ENCODE assay signal across 1 cellular context in the genomic region with DNA sequence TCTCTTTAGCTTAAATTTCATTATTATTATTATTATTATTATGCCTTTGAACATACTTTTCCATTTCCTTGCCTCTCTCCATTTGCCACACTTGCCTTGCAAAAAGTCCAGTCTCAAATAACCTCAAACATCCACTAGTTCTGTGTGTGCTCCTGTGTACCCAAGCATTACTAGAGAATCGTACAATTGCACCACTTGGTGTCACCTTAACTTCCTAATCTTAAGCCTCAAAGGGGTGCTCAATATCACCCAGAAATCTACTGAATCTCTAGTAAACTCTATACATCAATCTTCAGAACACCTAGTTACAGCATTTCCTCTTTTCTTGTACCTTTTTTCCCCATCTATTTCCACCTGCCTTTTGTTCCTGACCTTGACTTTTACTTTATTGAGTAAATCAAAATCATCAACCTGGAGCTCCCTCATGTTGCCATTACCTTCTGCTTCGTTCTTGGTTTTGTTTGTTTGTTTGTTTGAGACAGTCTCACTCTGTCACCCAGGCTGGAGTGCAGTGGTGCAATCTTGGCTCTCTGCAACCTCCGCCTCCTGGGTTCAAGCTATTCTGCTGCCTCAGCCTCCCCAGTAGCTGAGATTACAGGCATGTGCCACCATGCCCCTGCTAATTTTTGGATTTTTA.
A peak's percentile ranks its signal among the peaks of the same experiment; 100 is the strongest.
TF ChIP-seq lines count a peak whose summit lies in the region.

No MANE protein-coding gene starts in this region.

TF ChIP-seq in HepG2, 621 proteins besides CTCF, POLR2A, EP300 and RAD21:
- TF ChIP-seq ZNF335 (CRISPR knock-in tag; IDR thresholded peaks at IDR 0.05) (0 out of 2 replicates have a peak, but pooled peaks have one; percentile 14), ISX (CRISPR knock-in tag; conservative IDR thresholded peaks at IDR 0.05) (0 out of 2 replicates have a peak, but pooled peaks have one; percentile 34), KDM5A (IDR thresholded peaks at IDR 0.05; ENCODE audit: borderline replicate concordance, low read length) (no peak), BCL6 (CRISPR knock-in tag; IDR thresholded peaks at IDR 0.05) (peak; percentile 53; the same call in 1 of the 2 replicates), MAF1 (CRISPR knock-in tag; IDR thresholded peaks at IDR 0.05; ENCODE audit: borderline replicate concordance) (0 out of 2 replicates have a peak, but pooled peaks have one; percentile 25), ZNF629 (CRISPR knock-in tag; conservative IDR thresholded peaks at IDR 0.05) (0 out of 2 replicates have a peak, but pooled peaks have one; percentile 12), FLYWCH1 (CRISPR knock-in tag; IDR thresholded peaks at IDR 0.05) (no peak), ZNF143 (CRISPR knock-in tag; IDR thresholded peaks at IDR 0.05) (0 out of 2 replicates have a peak, but pooled peaks have one; percentile 13), TP53 (CRISPR knock-in tag; conservative IDR thresholded peaks at IDR 0.05) (0 out of 2 replicates have a peak, but pooled peaks have one; percentile 18), HOXA5 (CRISPR knock-in tag; IDR thresholded peaks at IDR 0.05) (0 out of 2 replicates have a peak, but pooled peaks have one; percentile 48), FOXA3 (CRISPR knock-in tag; IDR thresholded peaks at IDR 0.05) (0 out of 2 replicates have a peak, but pooled peaks have one; percentile 32), HES4 (CRISPR knock-in tag; IDR thresholded peaks at IDR 0.05; ENCODE audit: borderline replicate concordance) (0 out of 2 replicates have a peak, but pooled peaks have one; percentile 23), SIN3A (IDR thresholded peaks at IDR 0.05; ENCODE audit: borderline replicate concordance, low read depth, low read length) (no peak)
- TF ChIP-seq, protein P1, sequence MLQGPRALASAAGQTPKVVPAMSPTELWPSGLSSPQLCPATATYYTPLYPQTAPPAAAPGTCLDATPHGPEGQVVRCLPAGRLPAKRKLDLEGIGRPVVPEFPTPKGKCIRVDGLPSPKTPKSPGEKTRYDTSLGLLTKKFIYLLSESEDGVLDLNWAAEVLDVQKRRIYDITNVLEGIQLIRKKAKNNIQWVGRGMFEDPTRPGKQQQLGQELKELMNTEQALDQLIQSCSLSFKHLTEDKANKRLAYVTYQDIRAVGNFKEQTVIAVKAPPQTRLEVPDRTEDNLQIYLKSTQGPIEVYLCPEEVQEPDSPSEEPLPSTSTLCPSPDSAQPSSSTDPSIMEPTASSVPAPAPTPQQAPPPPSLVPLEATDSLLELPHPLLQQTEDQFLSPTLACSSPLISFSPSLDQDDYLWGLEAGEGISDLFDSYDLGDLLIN (CRISPR knock-in tag; IDR thresholded peaks at IDR 0.05; ENCODE audit: borderline replicate concordance): 0 out of 2 replicates have a peak, but pooled peaks have one; percentile 37
- TF ChIP-seq, protein P2, sequence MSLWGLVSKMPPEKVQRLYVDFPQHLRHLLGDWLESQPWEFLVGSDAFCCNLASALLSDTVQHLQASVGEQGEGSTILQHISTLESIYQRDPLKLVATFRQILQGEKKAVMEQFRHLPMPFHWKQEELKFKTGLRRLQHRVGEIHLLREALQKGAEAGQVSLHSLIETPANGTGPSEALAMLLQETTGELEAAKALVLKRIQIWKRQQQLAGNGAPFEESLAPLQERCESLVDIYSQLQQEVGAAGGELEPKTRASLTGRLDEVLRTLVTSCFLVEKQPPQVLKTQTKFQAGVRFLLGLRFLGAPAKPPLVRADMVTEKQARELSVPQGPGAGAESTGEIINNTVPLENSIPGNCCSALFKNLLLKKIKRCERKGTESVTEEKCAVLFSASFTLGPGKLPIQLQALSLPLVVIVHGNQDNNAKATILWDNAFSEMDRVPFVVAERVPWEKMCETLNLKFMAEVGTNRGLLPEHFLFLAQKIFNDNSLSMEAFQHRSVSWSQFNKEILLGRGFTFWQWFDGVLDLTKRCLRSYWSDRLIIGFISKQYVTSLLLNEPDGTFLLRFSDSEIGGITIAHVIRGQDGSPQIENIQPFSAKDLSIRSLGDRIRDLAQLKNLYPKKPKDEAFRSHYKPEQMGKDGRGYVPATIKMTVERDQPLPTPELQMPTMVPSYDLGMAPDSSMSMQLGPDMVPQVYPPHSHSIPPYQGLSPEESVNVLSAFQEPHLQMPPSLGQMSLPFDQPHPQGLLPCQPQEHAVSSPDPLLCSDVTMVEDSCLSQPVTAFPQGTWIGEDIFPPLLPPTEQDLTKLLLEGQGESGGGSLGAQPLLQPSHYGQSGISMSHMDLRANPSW (CRISPR knock-in tag; IDR thresholded peaks at IDR 0.05; ENCODE audit: borderline replicate concordance): 0 out of 2 replicates have a peak, but pooled peaks have one; percentile 3
- TF ChIP-seq, protein P3, sequence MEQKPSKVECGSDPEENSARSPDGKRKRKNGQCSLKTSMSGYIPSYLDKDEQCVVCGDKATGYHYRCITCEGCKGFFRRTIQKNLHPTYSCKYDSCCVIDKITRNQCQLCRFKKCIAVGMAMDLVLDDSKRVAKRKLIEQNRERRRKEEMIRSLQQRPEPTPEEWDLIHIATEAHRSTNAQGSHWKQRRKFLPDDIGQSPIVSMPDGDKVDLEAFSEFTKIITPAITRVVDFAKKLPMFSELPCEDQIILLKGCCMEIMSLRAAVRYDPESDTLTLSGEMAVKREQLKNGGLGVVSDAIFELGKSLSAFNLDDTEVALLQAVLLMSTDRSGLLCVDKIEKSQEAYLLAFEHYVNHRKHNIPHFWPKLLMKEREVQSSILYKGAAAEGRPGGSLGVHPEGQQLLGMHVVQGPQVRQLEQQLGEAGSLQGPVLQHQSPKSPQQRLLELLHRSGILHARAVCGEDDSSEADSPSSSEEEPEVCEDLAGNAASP (CRISPR knock-in tag; IDR thresholded peaks at IDR 0.05; ENCODE audit: borderline replicate concordance): no peak
- TF ChIP-seq, protein P4, sequence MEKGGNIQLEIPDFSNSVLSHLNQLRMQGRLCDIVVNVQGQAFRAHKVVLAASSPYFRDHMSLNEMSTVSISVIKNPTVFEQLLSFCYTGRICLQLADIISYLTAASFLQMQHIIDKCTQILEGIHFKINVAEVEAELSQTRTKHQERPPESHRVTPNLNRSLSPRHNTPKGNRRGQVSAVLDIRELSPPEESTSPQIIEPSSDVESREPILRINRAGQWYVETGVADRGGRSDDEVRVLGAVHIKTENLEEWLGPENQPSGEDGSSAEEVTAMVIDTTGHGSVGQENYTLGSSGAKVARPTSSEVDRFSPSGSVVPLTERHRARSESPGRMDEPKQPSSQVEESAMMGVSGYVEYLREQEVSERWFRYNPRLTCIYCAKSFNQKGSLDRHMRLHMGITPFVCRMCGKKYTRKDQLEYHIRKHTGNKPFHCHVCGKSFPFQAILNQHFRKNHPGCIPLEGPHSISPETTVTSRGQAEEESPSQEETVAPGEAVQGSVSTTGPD (CRISPR knock-in tag; IDR thresholded peaks at IDR 0.05): no peak
- TF ChIP-seq, protein P5, sequence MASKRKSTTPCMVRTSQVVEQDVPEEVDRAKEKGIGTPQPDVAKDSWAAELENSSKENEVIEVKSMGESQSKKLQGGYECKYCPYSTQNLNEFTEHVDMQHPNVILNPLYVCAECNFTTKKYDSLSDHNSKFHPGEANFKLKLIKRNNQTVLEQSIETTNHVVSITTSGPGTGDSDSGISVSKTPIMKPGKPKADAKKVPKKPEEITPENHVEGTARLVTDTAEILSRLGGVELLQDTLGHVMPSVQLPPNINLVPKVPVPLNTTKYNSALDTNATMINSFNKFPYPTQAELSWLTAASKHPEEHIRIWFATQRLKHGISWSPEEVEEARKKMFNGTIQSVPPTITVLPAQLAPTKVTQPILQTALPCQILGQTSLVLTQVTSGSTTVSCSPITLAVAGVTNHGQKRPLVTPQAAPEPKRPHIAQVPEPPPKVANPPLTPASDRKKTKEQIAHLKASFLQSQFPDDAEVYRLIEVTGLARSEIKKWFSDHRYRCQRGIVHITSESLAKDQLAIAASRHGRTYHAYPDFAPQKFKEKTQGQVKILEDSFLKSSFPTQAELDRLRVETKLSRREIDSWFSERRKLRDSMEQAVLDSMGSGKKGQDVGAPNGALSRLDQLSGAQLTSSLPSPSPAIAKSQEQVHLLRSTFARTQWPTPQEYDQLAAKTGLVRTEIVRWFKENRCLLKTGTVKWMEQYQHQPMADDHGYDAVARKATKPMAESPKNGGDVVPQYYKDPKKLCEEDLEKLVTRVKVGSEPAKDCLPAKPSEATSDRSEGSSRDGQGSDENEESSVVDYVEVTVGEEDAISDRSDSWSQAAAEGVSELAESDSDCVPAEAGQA (IDR thresholded peaks at IDR 0.05; ENCODE audit: low read depth): no peak
- TF ChIP-seq, protein P5 (CRISPR knock-in tag; IDR thresholded peaks at IDR 0.05; ENCODE audit: borderline replicate concordance): peak; percentile 17; the same call in 1 of the 2 replicates
- TF ChIP-seq, protein P6, sequence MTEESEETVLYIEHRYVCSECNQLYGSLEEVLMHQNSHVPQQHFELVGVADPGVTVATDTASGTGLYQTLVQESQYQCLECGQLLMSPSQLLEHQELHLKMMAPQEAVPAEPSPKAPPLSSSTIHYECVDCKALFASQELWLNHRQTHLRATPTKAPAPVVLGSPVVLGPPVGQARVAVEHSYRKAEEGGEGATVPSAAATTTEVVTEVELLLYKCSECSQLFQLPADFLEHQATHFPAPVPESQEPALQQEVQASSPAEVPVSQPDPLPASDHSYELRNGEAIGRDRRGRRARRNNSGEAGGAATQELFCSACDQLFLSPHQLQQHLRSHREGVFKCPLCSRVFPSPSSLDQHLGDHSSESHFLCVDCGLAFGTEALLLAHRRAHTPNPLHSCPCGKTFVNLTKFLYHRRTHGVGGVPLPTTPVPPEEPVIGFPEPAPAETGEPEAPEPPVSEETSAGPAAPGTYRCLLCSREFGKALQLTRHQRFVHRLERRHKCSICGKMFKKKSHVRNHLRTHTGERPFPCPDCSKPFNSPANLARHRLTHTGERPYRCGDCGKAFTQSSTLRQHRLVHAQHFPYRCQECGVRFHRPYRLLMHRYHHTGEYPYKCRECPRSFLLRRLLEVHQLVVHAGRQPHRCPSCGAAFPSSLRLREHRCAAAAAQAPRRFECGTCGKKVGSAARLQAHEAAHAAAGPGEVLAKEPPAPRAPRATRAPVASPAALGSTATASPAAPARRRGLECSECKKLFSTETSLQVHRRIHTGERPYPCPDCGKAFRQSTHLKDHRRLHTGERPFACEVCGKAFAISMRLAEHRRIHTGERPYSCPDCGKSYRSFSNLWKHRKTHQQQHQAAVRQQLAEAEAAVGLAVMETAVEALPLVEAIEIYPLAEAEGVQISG (CRISPR knock-in tag; IDR thresholded peaks at IDR 0.05): 0 out of 2 replicates have a peak, but pooled peaks have one; percentile 9
- TF ChIP-seq, protein P7, sequence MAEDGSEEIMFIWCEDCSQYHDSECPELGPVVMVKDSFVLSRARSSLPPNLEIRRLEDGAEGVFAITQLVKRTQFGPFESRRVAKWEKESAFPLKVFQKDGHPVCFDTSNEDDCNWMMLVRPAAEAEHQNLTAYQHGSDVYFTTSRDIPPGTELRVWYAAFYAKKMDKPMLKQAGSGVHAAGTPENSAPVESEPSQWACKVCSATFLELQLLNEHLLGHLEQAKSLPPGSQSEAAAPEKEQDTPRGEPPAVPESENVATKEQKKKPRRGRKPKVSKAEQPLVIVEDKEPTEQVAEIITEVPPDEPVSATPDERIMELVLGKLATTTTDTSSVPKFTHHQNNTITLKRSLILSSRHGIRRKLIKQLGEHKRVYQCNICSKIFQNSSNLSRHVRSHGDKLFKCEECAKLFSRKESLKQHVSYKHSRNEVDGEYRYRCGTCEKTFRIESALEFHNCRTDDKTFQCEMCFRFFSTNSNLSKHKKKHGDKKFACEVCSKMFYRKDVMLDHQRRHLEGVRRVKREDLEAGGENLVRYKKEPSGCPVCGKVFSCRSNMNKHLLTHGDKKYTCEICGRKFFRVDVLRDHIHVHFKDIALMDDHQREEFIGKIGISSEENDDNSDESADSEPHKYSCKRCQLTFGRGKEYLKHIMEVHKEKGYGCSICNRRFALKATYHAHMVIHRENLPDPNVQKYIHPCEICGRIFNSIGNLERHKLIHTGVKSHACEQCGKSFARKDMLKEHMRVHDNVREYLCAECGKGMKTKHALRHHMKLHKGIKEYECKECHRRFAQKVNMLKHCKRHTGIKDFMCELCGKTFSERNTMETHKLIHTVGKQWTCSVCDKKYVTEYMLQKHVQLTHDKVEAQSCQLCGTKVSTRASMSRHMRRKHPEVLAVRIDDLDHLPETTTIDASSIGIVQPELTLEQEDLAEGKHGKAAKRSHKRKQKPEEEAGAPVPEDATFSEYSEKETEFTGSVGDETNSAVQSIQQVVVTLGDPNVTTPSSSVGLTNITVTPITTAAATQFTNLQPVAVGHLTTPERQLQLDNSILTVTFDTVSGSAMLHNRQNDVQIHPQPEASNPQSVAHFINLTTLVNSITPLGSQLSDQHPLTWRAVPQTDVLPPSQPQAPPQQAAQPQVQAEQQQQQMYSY (CRISPR knock-in tag; IDR thresholded peaks at IDR 0.05): no peak
TF ChIP-seq in HepG2: peak in this region for 14.
